ENCODE assay signal across 8 cellular contexts in genomic region chrX:55488559-55489314, GRCh38. TPM values are rescaled to one million over a fixed set of nuclear protein-coding genes. Genes with fewer than 3 reads are reported as not detected.
A peak's percentile ranks its signal among the peaks of the same experiment; 100 is the strongest.
DNase-seq lines count a peak whose midpoint lies in the region; ATAC-seq and TF ChIP-seq lines count a peak whose summit lies in the region.

No MANE protein-coding gene starts in this region.

- no peak for TF ChIP-seq POLR2A in heart left ventricle (IDR thresholded peaks at IDR 0.05)

- intact Hi-C loops in heart left ventricle (cut with DNase I) (no loop called here), psoas muscle (cut with DNase I) (no loop called here)

- H3K4me1 Mint-ChIP-seq in CD4-positive, CD25-positive, alpha-beta regulatory T cell, result peaks cover 0 to 26% (median 6%) of the 10 kb centered on the region in 4 donors
- H3K4me1 Mint-ChIP-seq in activated naive CD8-positive, alpha-beta T cell treated with anti-CD3 and anti-CD28 coated beads for 36 hours, result peaks cover 10% of the 10 kb centered on the region

- H3K27ac ChIP-seq in CD4-positive, CD25-positive, alpha-beta regulatory T cell (ENCODE audit: insufficient read depth, low read length, poor library complexity, severe bottlenecking), result peak overlapping the region; percentile 85
- H3K27ac ChIP-seq in heart left ventricle (peak overlapping the region; percentile 84 to 97 (median 90)), psoas muscle (peak overlapping the region; percentile 74)

- WGBS in heart left ventricle, 4 donors, result 0 to 40% (median 13%) methylated on average over 44 to 52 of the region's 56 CpGs
- WGBS in psoas muscle, 3 donors, result 0 to 23% (median 0%) methylated on average over 26 to 55 of the region's 56 CpGs

- peak overlapping the region; percentile 95 to 97 (median 96) for H3K27ac Mint-ChIP-seq in CD4-positive, CD25-positive, alpha-beta regulatory T cell
- H3K27ac Mint-ChIP-seq in activated naive CD8-positive, alpha-beta T cell treated with anti-CD3 and anti-CD28 coated beads for 36 hours, result peak overlapping the region; percentile 92

- TF ChIP-seq CTCF in heart left ventricle (IDR thresholded peaks at IDR 0.05) (peak in 2 of 12 donors; percentile 18 to 22), psoas muscle (IDR thresholded peaks at IDR 0.05) (no peak)

- H3K4me3 Mint-ChIP-seq in CD4-positive, CD25-positive, alpha-beta regulatory T cell, result peak overlapping the region; percentile 93 to 100 (median 97)
- peak overlapping the region; percentile 88 for H3K4me3 Mint-ChIP-seq in activated naive CD8-positive, alpha-beta T cell treated with anti-CD3 and anti-CD28 coated beads for 36 hours

- H3K9me3 Mint-ChIP-seq in CD4-positive, CD25-positive, alpha-beta regulatory T cell, result no peaks in the 10 kb centered on the region
- H3K9me3 Mint-ChIP-seq in activated naive CD8-positive, alpha-beta T cell treated with anti-CD3 and anti-CD28 coated beads for 36 hours, result no peaks in the 10 kb centered on the region

- H3K36me3 ChIP-seq in CD4-positive, CD25-positive, alpha-beta regulatory T cell (ENCODE audit: control insufficient read depth, insufficient read depth, low read length), result no peaks in the 10 kb centered on the region
- H3K36me3 ChIP-seq in heart left ventricle (no peaks in the 10 kb centered on the region), psoas muscle (ENCODE audit: insufficient read depth in 1 of 2, low read depth in 1 of 2) (no peaks in the 10 kb centered on the region)

- H3K4me3 ChIP-seq in CD4-positive, CD25-positive, alpha-beta regulatory T cell (ENCODE audit: low read depth, low read length), result peak overlapping the region; percentile 86
- peak overlapping the region; percentile 43 to 86 (median 70) for H3K4me3 ChIP-seq in heart left ventricle
- H3K4me3 ChIP-seq in psoas muscle, result peak overlapping the region; percentile 77

- no peaks in the 10 kb centered on the region for H3K27me3 ChIP-seq in CD4-positive, CD25-positive, alpha-beta regulatory T cell (ENCODE audit: control insufficient read depth, insufficient read depth, low read length)
- peaks cover 0 to 6% (median 0%) of the 10 kb centered on the region in 9 donors for H3K27me3 ChIP-seq in heart left ventricle
- H3K27me3 ChIP-seq in psoas muscle (ENCODE audit: insufficient read depth in 3 of 3, low read length in 2 of 3), result no peaks in the 10 kb centered on the region

- H3K4me1 ChIP-seq in CD4-positive, CD25-positive, alpha-beta regulatory T cell (ENCODE audit: control insufficient read depth, insufficient read depth, low read length, poor library complexity, severe bottlenecking), result peaks cover 3% of the 10 kb centered on the region
- H3K4me1 ChIP-seq in heart left ventricle (peaks cover 0 to 7% (median 0%) of the 10 kb centered on the region in 12 donors), psoas muscle (no peaks in the 10 kb centered on the region)

- H3K9me3 ChIP-seq in CD4-positive, CD25-positive, alpha-beta regulatory T cell (ENCODE audit: control insufficient read depth in 2 of 2, low read length in 2 of 2), result no peaks in the 10 kb centered on the region
- H3K9me3 ChIP-seq in heart left ventricle (no peaks in the 10 kb centered on the region), psoas muscle (no peaks in the 10 kb centered on the region)

- ATAC-seq in CD4-positive, CD25-positive, alpha-beta regulatory T cell (ENCODE audit: low read depth in 2 of 2), result peak; percentile 72 to 77
- ATAC-seq in GM19452 (IDR thresholded peaks at IDR 0.05; ENCODE audit: unreplicated experiment), result peak; percentile 60
- peak; percentile 53 to 88 (median 81) for ATAC-seq in heart left ventricle
- peak; percentile 66 to 85 (median 72) for ATAC-seq in psoas muscle

- DNase-seq in CD4-positive, CD25-positive, alpha-beta regulatory T cell, result peak; percentile 50 to 75 (median 75)
- peak; percentile 26 for DNase-seq in HT1080 (ENCODE audit: low read depth)
- DNase-seq in SK-N-DZ (ENCODE audit: low spot score), result peak; percentile 29
- DNase-seq in activated naive CD8-positive, alpha-beta T cell treated with anti-CD3 and anti-CD28 coated beads for 36 hours, result peak; percentile 50
- DNase-seq in heart left ventricle, result peak; percentile 66 to 79 (median 70)
- DNase-seq in psoas muscle, result peak; percentile 56 to 76
- DNase-seq in HT-29 (ENCODE audit: low spot score), result no peak

- H3K36me3 Mint-ChIP-seq in CD4-positive, CD25-positive, alpha-beta regulatory T cell, result no peaks in the 10 kb centered on the region
- H3K36me3 Mint-ChIP-seq in activated naive CD8-positive, alpha-beta T cell treated with anti-CD3 and anti-CD28 coated beads for 36 hours, result peaks cover 6% of the 10 kb centered on the region

- H3K27me3 Mint-ChIP-seq in CD4-positive, CD25-positive, alpha-beta regulatory T cell, result peaks cover 4% of the 10 kb centered on the region
- no peaks in the 10 kb centered on the region for H3K27me3 Mint-ChIP-seq in activated naive CD8-positive, alpha-beta T cell treated with anti-CD3 and anti-CD28 coated beads for 36 hours

RNA-seq across cellular contexts. Expression of gene USP51, which starts 0.9 kb away (rescaled TPM):
- 2.0 TPM for total RNA-seq in CD4-positive, CD25-positive, alpha-beta regulatory T cell
- polyA plus RNA-seq in CD4-positive, CD25-positive, alpha-beta regulatory T cell, result under 1 TPM; 0.15 to 0.42 (median 0.35) TPM
- total RNA-seq in HT1080 (2014; rRNA removed; shearing (Covaris generic)), result 0.57 and 0.58 TPM in 2 replicates
- 0.12 and 0.15 TPM in 2 replicates for polyA plus RNA-seq in HT1080 (2015; cell fraction: cytosol; rRNA removed)
- polyA plus RNA-seq in HT1080 (2015; cell fraction: nucleus; rRNA removed), result 0.23 and 0.28 TPM in 2 replicates
- polyA plus RNA-seq in SK-N-DZ (2014; cell fraction: cytosol; rRNA removed), result 0.01 TPM in 1 of 2 replicates, not detected in the other
- 0.12 and 0.64 TPM in 2 replicates for polyA plus RNA-seq in SK-N-DZ (2014; cell fraction: nucleus; rRNA removed)
- total RNA-seq in activated naive CD8-positive, alpha-beta T cell treated with anti-CD3 and anti-CD28 coated beads for 36 hours, result 1 to 10 TPM; 1.3 to 2.0 TPM
- 1 to 10 TPM in 7 of 9 donors, under 1 TPM in 2; 0.38 to 3.9 (median 1.9) TPM for total RNA-seq in heart left ventricle
- under 1 TPM; 0.35 to 0.76 TPM for polyA plus RNA-seq in heart left ventricle
- 1 to 10 TPM in 1 of 4 donors, under 1 TPM in 3; 0.32 to 1.2 (median 0.42) TPM for total RNA-seq in psoas muscle
- polyA plus RNA-seq in psoas muscle, result under 1 TPM; 0.07 to 0.27 (median 0.27) TPM
- not detected in 2 replicates for total RNA-seq in HT-29 (2014; rRNA removed; shearing (Covaris generic))

RNA-seq across cellular contexts. Expression of gene MAGEH1, which starts 36.8 kb away (rescaled TPM):
- 26.6 TPM for total RNA-seq in CD4-positive, CD25-positive, alpha-beta regulatory T cell
- polyA plus RNA-seq in CD4-positive, CD25-positive, alpha-beta regulatory T cell, result 10 to 100 TPM; 78.3 to 86.6 (median 85.8) TPM
- total RNA-seq in HT1080 (2014; rRNA removed; shearing (Covaris generic)), result 7.9 and 10.5 TPM in 2 replicates
- 5.1 and 6.6 TPM in 2 replicates for polyA plus RNA-seq in HT1080 (2015; cell fraction: cytosol; rRNA removed)
- 6.7 TPM in 2 replicates for polyA plus RNA-seq in HT1080 (2015; cell fraction: nucleus; rRNA removed)
- 9.2 and 11.7 TPM in 2 replicates for polyA plus RNA-seq in SK-N-DZ (2014; cell fraction: cytosol; rRNA removed)
- polyA plus RNA-seq in SK-N-DZ (2014; cell fraction: nucleus; rRNA removed), result 4.5 and 6.3 TPM in 2 replicates
- total RNA-seq in activated naive CD8-positive, alpha-beta T cell treated with anti-CD3 and anti-CD28 coated beads for 36 hours, result 10 to 100 TPM; 18.1 to 20.2 TPM
- total RNA-seq in heart left ventricle (10 to 100 TPM in 8 of 9 donors, 1 to 10 TPM in 1; 9.7 to 19.2 (median 12.0) TPM), psoas muscle (10 to 100 TPM in 1 of 4 donors, 1 to 10 TPM in 3; 5.8 to 10.6 (median 7.6) TPM)
- polyA plus RNA-seq in heart left ventricle (10 to 100 TPM in 1 of 2 donors, 1 to 10 TPM in 1; 6.0 to 27.6 TPM), psoas muscle (10 to 100 TPM in 1 of 3 donors, 1 to 10 TPM in 2; 7.0 to 20.4 (median 8.2) TPM)
- total RNA-seq in HT-29 (2014; rRNA removed; shearing (Covaris generic)), result not detected in 2 replicates
